Comparison of ENCODE assay signal across 1 cellular context in genomic region chr22:25166266-25167056, GRCh38.
TF ChIP-seq lines count a peak whose summit lies in the region.

No MANE protein-coding gene starts in this region.

TF ChIP-seq in HEK293, 187 proteins besides CTCF, POLR2A, EP300 and RAD21 (continued from another document):
- TF ChIP-seq KLF1 (tag by site-specific recombination; IDR thresholded peaks at IDR 0.05) (peak; percentile 96), BCL6B (tag by site-specific recombination; IDR thresholded peaks at IDR 0.05) (no peak), KLF10 (tag by site-specific recombination; IDR thresholded peaks at IDR 0.05) (no peak), ZNF132 (tag by site-specific recombination; IDR thresholded peaks at IDR 0.05; ENCODE audit: borderline replicate concordance) (no peak)
